In the genomic region with DNA sequence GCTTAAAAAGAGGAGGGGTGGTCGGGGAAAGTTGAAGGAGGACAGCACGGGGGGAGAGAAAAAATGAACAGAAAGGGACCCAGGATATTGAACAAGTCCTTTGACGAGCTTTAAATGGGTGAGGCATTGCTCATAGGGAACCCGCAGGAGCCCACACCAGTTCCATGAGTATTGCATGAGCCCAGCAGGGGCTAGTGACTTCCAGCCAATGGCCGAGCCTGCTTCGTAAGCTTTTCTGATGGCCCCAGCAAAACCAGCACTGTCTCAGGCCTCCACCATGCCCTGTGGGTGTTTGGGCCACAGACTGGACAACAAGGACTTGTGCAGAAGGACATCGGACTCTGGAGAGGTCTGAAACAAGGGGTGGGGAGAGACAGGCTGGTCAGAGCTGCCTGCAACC, we compare ENCODE assay signal across 9 cellular contexts.
DNase-seq lines count a peak whose midpoint lies in the region; ATAC-seq, FAIRE-seq and TF ChIP-seq lines count a peak whose summit lies in the region.
"Had no signal": no experiment of that assay in that cellular context is flagged by ENCODE, and none has a peak within 500 bp of the region (broad histone marks: within the 10 kb centered on the region; RNA-seq: fewer than 3 reads in every experiment).

No MANE protein-coding gene starts in this region.

- 86% methylated on average over 7 of the region's 7 CpGs; no CpG with 5 or more reads in 1 of the 2 experiments for whole genome bisulfite sequencing in H1 (ENCODE audit: extremely low coverage in 1 of 2, insufficient coverage in 1 of 2, insufficient read length in 1 of 2, insufficient replicate concordance in 2 of 2, low coverage in 1 of 2, low lambda C conversion rate in 2 of 2, missing lambda C conversion rate in 1 of 2), 2 experiments

- no peak for TF ChIP-seq CTCF in Peyer's patch (IDR thresholded peaks at IDR 0.05)
- no peak for TF ChIP-seq CTCF in H1 (IDR thresholded peaks at IDR 0.05; ENCODE audit: control extremely low read depth in 1 of 3, insufficient read depth in 1 of 3, low read depth in 1 of 3, low read length in 3 of 3)
- no peak for TF ChIP-seq CTCF in osteoblast (IDR thresholded peaks at IDR 0.05; ENCODE audit: extremely low read depth, low read depth, low read length)

- H3K27me3 ChIP-seq in CD4-positive, CD25-positive, alpha-beta regulatory T cell (ENCODE audit: control insufficient read depth, insufficient read depth, low read length): no peaks in the 10 kb centered on the region
- H3K27me3 ChIP-seq in Peyer's patch (no peaks in the 10 kb centered on the region), H1 (replicated peaks in 1 of 4; ENCODE audit: control insufficient read depth in 3 of 4, extremely low read depth in 1 of 4, insufficient read depth in 3 of 4, low read length in 3 of 4) (0 out of 7 replicates have a peak, but pooled peaks cover 0 to 2% (median 0%) of the 10 kb centered on the region in 4 experiments), osteoblast (ENCODE audit: insufficient read depth, low read length) (no peaks in the 10 kb centered on the region)

- TF ChIP-seq EP300 in H1 (IDR thresholded peaks at IDR 0.05; ENCODE audit: borderline replicate concordance in 1 of 2, low read depth in 2 of 2, low read length in 2 of 2): no peak

- H3K27ac Mint-ChIP-seq in CD4-positive, CD25-positive, alpha-beta regulatory T cell: peak overlapping the region; percentile 92 to 99 (median 99)

- no peak overlapping the region for H3K9ac ChIP-seq in H1 (replicated peaks in 1 of 4; ENCODE audit: extremely low read depth in 1 of 4, low read depth in 3 of 4, low read length in 3 of 4)

- POLR2A ChIA-PET in H1 (lab: Charles Lee; ENCODE audit: partially characterized antibody): interaction anchor here (0.9 to 1.1 kb wide), 2 partner anchors 104 to 106 kb away, joined by 3 read pairs; no protein-coding TSS in a partner anchor

- no peaks in the 10 kb centered on the region for H3K36me3 ChIP-seq in CD4-positive, CD25-positive, alpha-beta regulatory T cell (ENCODE audit: control insufficient read depth, insufficient read depth, low read length)
- no peaks in the 10 kb centered on the region for H3K36me3 ChIP-seq in Peyer's patch
- no peaks in the 10 kb centered on the region for H3K36me3 ChIP-seq in H1 (ENCODE audit: control insufficient read depth in 2 of 4, insufficient read depth in 4 of 4, low read length in 3 of 4)
- H3K36me3 ChIP-seq in osteoblast (ENCODE audit: insufficient read depth, low read length): no peaks in the 10 kb centered on the region

- CTCF ChIA-PET in H1 (lab: Charles Lee; ENCODE audit: partially characterized antibody): interaction anchor here (0.6 to 3.0 kb wide), 9 partner anchors 8 to 134 kb away, joined by 3 to 11 read pairs (median 3); no protein-coding TSS in a partner anchor

- no peak overlapping the region for H3K4me3 ChIP-seq in CD4-positive, CD25-positive, alpha-beta regulatory T cell (ENCODE audit: low read depth, low read length)
- H3K4me3 ChIP-seq in Peyer's patch: no peak overlapping the region
- H3K4me3 ChIP-seq in H1 (ENCODE audit: extremely low read depth in 1 of 4, insufficient read depth in 2 of 4, low read depth in 3 of 4, low read length in 4 of 4): no peak overlapping the region
- no peak overlapping the region for H3K4me3 ChIP-seq in osteoblast (ENCODE audit: insufficient read depth, low read length)

- no peaks in the 10 kb centered on the region for H3K36me3 Mint-ChIP-seq in CD4-positive, CD25-positive, alpha-beta regulatory T cell

- H3K79me1 ChIP-seq in H1 (ENCODE audit: low read depth, low read length): no peaks in the 10 kb centered on the region

- 0 out of 2 replicates have a peak overlapping the region, but pooled peaks have one; percentile 9 for H4K8ac ChIP-seq in H1 (ENCODE audit: extremely low read depth, insufficient read depth, low read length)

- H3K18ac ChIP-seq in H1 (ENCODE audit: extremely low read depth, low read length): peak overlapping the region; percentile 14; the same call in 1 of the 2 replicates

- H3K4me3 Mint-ChIP-seq in CD4-positive, CD25-positive, alpha-beta regulatory T cell: peak overlapping the region in 3 of 4 donors; percentile 60 to 69 (median 62)

- no peaks in the 10 kb centered on the region for H3K9me3 ChIP-seq in CD4-positive, CD25-positive, alpha-beta regulatory T cell (ENCODE audit: control insufficient read depth in 2 of 2, low read length in 2 of 2)
- H3K9me3 ChIP-seq in Peyer's patch: no peaks in the 10 kb centered on the region
- no peaks in the 10 kb centered on the region; a peak in 1 of 4 replicates for H3K9me3 ChIP-seq in H1 (ENCODE audit: insufficient read depth in 2 of 2, low read depth in 1 of 2, low read length in 1 of 2)
- no peaks in the 10 kb centered on the region for H3K9me3 ChIP-seq in osteoblast (ENCODE audit: low read depth, low read length)

- peak overlapping the region; percentile 3; the same call in 1 of the 2 replicates for H2AFZ ChIP-seq in H1 (ENCODE audit: low read length)
- peak overlapping the region; percentile 64 for H2AFZ ChIP-seq in osteoblast (ENCODE audit: low read length)

- H4K20me1 ChIP-seq in H1 (replicated peaks in 1 of 2; ENCODE audit: control insufficient read depth in 1 of 2, insufficient read depth in 2 of 2, low read length in 2 of 2) (no peaks in the 10 kb centered on the region), osteoblast (ENCODE audit: insufficient read depth, low read length) (no peaks in the 10 kb centered on the region)

- no peaks in the 10 kb centered on the region for H3K79me2 ChIP-seq in H1 (ENCODE audit: control insufficient read depth in 1 of 2, insufficient read depth in 2 of 2, low read length in 2 of 2)
- H3K79me2 ChIP-seq in osteoblast (ENCODE audit: insufficient read depth, low read length): no peaks in the 10 kb centered on the region

- H2BK120ac ChIP-seq in H1 (replicated peaks; ENCODE audit: low read depth, low read length): no peak overlapping the region

- no peak overlapping the region for H3K23ac ChIP-seq in H1 (ENCODE audit: insufficient read length)

- H3K56ac ChIP-seq in H1 (replicated peaks; ENCODE audit: insufficient read length, low read depth, low read length): no peak overlapping the region

- FAIRE-seq in H1 (lab: Jason Lieb, UNC): no peak
- FAIRE-seq: GM18507 had no signal

- peak overlapping the region; percentile 27 for H3K4ac ChIP-seq in H1 (replicated peaks; ENCODE audit: insufficient read length, low read depth, low read length)

- H3K9me3 Mint-ChIP-seq in CD4-positive, CD25-positive, alpha-beta regulatory T cell: no peaks in the 10 kb centered on the region

- peak overlapping the region; percentile 93 for H3K27ac ChIP-seq in CD4-positive, CD25-positive, alpha-beta regulatory T cell (ENCODE audit: insufficient read depth, low read length, poor library complexity, severe bottlenecking)
- H3K27ac ChIP-seq in Peyer's patch (peak overlapping the region; percentile 62 to 83 (median 76)), H1 (ENCODE audit: low read depth, low read length) (no peak overlapping the region), osteoblast (ENCODE audit: low read depth, low read length) (peak overlapping the region; percentile 86)

- no peak overlapping the region for H3K14ac ChIP-seq in H1 (ENCODE audit: insufficient read length)

- peaks cover 13 to 72% (median 50%) of the 10 kb centered on the region in 4 donors for H3K4me1 Mint-ChIP-seq in CD4-positive, CD25-positive, alpha-beta regulatory T cell

- no peak for DNase-seq in CD4-positive, CD25-positive, alpha-beta regulatory T cell
- DNase-seq in Peyer's patch (no peak), H1 (ENCODE audit: low read depth in 1 of 2, low spot score in 2 of 2) (no peak), osteoblast (ENCODE audit: insufficient read length, low spot score, missing footprints) (peak; percentile 66), NCI-H187 treated with DMSO at 0.1 percent for 48 hours (lab: John Stamatoyannopoulos, UW) (no peak)
- DNase-seq in stimulated activated naive CD4-positive, alpha-beta T cell (lab: John Stamatoyannopoulos, UW): no peak

- no peak overlapping the region for H2BK15ac ChIP-seq in H1 (ENCODE audit: low read length)

- peak overlapping the region; percentile 2 for H4K91ac ChIP-seq in H1 (replicated peaks; ENCODE audit: insufficient read length, low read length)

- no peak overlapping the region for H4K5ac ChIP-seq in H1 (ENCODE audit: insufficient read length, low read depth, low read length)

- no peak overlapping the region; the same call in 1 of the 2 replicates for H2BK5ac ChIP-seq in H1 (ENCODE audit: low read depth, low read length)

- no peaks in the 10 kb centered on the region for H3K23me2 ChIP-seq in H1 (ENCODE audit: low read depth, low read length)

- H3K27me3 Mint-ChIP-seq in CD4-positive, CD25-positive, alpha-beta regulatory T cell: no peaks in the 10 kb centered on the region

- peak overlapping the region; percentile 40; the same call in 1 of the 2 replicates for H2BK12ac ChIP-seq in H1 (ENCODE audit: low read depth, low read length)

- peaks cover 53% of the 10 kb centered on the region for H3K4me1 ChIP-seq in CD4-positive, CD25-positive, alpha-beta regulatory T cell (ENCODE audit: control insufficient read depth, insufficient read depth, low read length, poor library complexity, severe bottlenecking)
- H3K4me1 ChIP-seq in Peyer's patch: peaks cover 0 to 38% (median 32%) of the 10 kb centered on the region in 4 donors
- peaks cover 0 to 7% (median 4%) of the 10 kb centered on the region in 4 experiments; a peak in 2 of 7 replicates for H3K4me1 ChIP-seq in H1 (replicated peaks in 1 of 4; ENCODE audit: control insufficient read depth in 3 of 4, insufficient read depth in 4 of 4, low read length in 3 of 4)
- peaks cover 60% of the 10 kb centered on the region for H3K4me1 ChIP-seq in osteoblast (ENCODE audit: insufficient read depth, low read length)

- H2AK5ac ChIP-seq in H1 (ENCODE audit: low read depth, low read length): no peak overlapping the region

- H3K4me2 ChIP-seq in H1 (ENCODE audit: insufficient read depth in 1 of 2, low read depth in 2 of 2, low read length in 2 of 2) (no peak overlapping the region), osteoblast (ENCODE audit: insufficient read depth, low read length) (peak overlapping the region; percentile 45)

- no peak for ATAC-seq in CD4-positive, CD25-positive, alpha-beta regulatory T cell (ENCODE audit: low read depth in 2 of 2)
- ATAC-seq in HG02588 (IDR thresholded peaks at IDR 0.05; ENCODE audit: unreplicated experiment): no peak
- no peak for ATAC-seq in HG02884 (IDR thresholded peaks at IDR 0.05; ENCODE audit: unreplicated experiment)

- no peak for TF ChIP-seq RAD21 in H1 (IDR thresholded peaks at IDR 0.05 in 1 of 2, conservative IDR thresholded peaks at IDR 0.05 in 1 of 2; ENCODE audit: low read depth in 2 of 2, low read length in 2 of 2)

- TF ChIP-seq POLR2A in Peyer's patch (IDR thresholded peaks at IDR 0.05) (no peak), H1 (IDR thresholded peaks at IDR 0.05; ENCODE audit: control extremely low read depth in 1 of 2, low read depth in 2 of 2, low read length in 2 of 2) (no peak)

- peak overlapping the region; percentile 82; the same call in 1 of the 2 replicates for H2BK20ac ChIP-seq in H1 (ENCODE audit: low read length)

TF ChIP-seq in H1, 55 proteins besides CTCF, POLR2A, EP300 and RAD21 (continues in another document):
- TF ChIP-seq TAF7 (optimal IDR thresholded peaks at IDR 0.05; ENCODE audit: borderline replicate concordance, low read depth, low read length): no peak
- TF ChIP-seq CTBP2 (IDR thresholded peaks at IDR 0.05; ENCODE audit: borderline replicate concordance, insufficient read depth, insufficient read length, low read length): no peak
- no peak for TF ChIP-seq CHD2 (IDR thresholded peaks at IDR 0.05; ENCODE audit: low read length)
- no peak for TF ChIP-seq MAFK (IDR thresholded peaks at IDR 0.05; ENCODE audit: low read depth, low read length)
